ENCODE assay signal across 12 cellular contexts in genomic region chr3:115627180-115628074, GRCh38. TPM values are rescaled to one million over a fixed set of nuclear protein-coding genes. Genes with fewer than 3 reads are reported as not detected.
DNase-seq lines count a peak whose midpoint lies in the region; ATAC-seq and TF ChIP-seq lines count a peak whose summit lies in the region.
"Had no signal": no experiment of that assay in that cellular context is flagged by ENCODE, and none has a peak within 500 bp of the region (broad histone marks: within the 10 kb centered on the region; RNA-seq: fewer than 3 reads in every experiment).

No MANE protein-coding gene starts in this region.

- no peak for TF ChIP-seq POLR2A in lower leg skin (IDR thresholded peaks at IDR 0.05)
- TF ChIP-seq POLR2A in upper lobe of left lung (IDR thresholded peaks at IDR 0.05): no peak

- TF ChIP-seq CTCF in BE2C (IDR thresholded peaks at IDR 0.05; ENCODE audit: low read depth, low read length): 0 out of 2 replicates have a peak, but pooled peaks have one; percentile 10
- TF ChIP-seq CTCF in lower leg skin (IDR thresholded peaks at IDR 0.05): no peak
- no peak for TF ChIP-seq CTCF in upper lobe of left lung (IDR thresholded peaks at IDR 0.05)

- intact Hi-C loops in lower leg skin (cut with DNase I; ENCODE audit: low total_unique reads): no loop called here

- H3K9ac ChIP-seq in HUES48 (ENCODE audit: low read depth, low read length): no peak overlapping the region

- ATAC-seq in GM19328 (IDR thresholded peaks at IDR 0.05; ENCODE audit: unreplicated experiment): peak; percentile 76
- ATAC-seq in HG02840 (IDR thresholded peaks at IDR 0.05; ENCODE audit: low FRiP score, unreplicated experiment): peak; percentile 80
- ATAC-seq in upper lobe of left lung (ENCODE audit: low FRiP score in 2 of 2): no peak
- ATAC-seq: body of pancreas, Panc1 had no signal

- WGBS in lower leg skin, 2 donors: 43 to 48% methylated on average over 3 of the region's 3 CpGs
- WGBS in upper lobe of left lung, 2 donors: 51 to 57% methylated on average over 3 of the region's 3 CpGs

- DNase-seq in BE2C (no peak), NCI-H1417 treated with DMSO at 0.1 percent for 48 hours (lab: John Stamatoyannopoulos, UW) (no peak), lower leg skin (ENCODE audit: low spot score in 2 of 2) (no peak), NOMO-1 (lab: John Stamatoyannopoulos, UW; ENCODE audit: unreplicated experiment in 2 of 2) (no peak), upper lobe of left lung (no peak)
- DNase-seq: activated CD4-positive, alpha-beta T cell treated with anti-CD3 and anti-CD28 coated beads, Interleukin-2, amount 10 ng/mL, durations not matched to agents 24 days and 14 days; body of pancreas had no signal

- H3K36me3 ChIP-seq in BE2C: peaks cover 8% of the 10 kb centered on the region; the same call in 1 of the 2 replicates
- H3K36me3 ChIP-seq in HUES48 (ENCODE audit: control insufficient read depth, insufficient read depth, low read length): no peaks in the 10 kb centered on the region
- H3K36me3 ChIP-seq in upper lobe of left lung: no peaks in the 10 kb centered on the region
- H3K36me3 ChIP-seq: tibial nerve had no signal

- H3K9me3 ChIP-seq in BE2C (no peaks in the 10 kb centered on the region), HUES48 (ENCODE audit: control insufficient read depth, insufficient read depth, low read length) (no peaks in the 10 kb centered on the region), upper lobe of left lung (no peaks in the 10 kb centered on the region)
- H3K9me3 ChIP-seq: body of pancreas, tibial nerve had no signal

- H3K27me3 ChIP-seq in BE2C (no peaks in the 10 kb centered on the region), HUES48 (ENCODE audit: control insufficient read depth, insufficient read depth, low read length) (peaks cover 15% of the 10 kb centered on the region; the same call in 1 of the 2 replicates), upper lobe of left lung (peaks cover 0 to 3% (median 0%) of the 10 kb centered on the region in 4 donors)

- no peak overlapping the region for H3K4me3 ChIP-seq in BE2C (ENCODE audit: low read depth, low read length)
- H3K4me3 ChIP-seq in HUES48 (ENCODE audit: low read depth, low read length): no peak overlapping the region
- H3K4me3 ChIP-seq in lower leg skin (ENCODE audit: low read depth, poor library complexity, severe bottlenecking): no peak overlapping the region
- no peak overlapping the region for H3K4me3 ChIP-seq in upper lobe of left lung
- H3K4me3 ChIP-seq: body of pancreas, tibial nerve had no signal

- H3K4me1 ChIP-seq in BE2C: peaks cover 9% of the 10 kb centered on the region; the same call in 1 of the 2 replicates
- peaks cover 57% of the 10 kb centered on the region for H3K4me1 ChIP-seq in HUES48 (ENCODE audit: control insufficient read depth, insufficient read depth, low read length)
- H3K4me1 ChIP-seq in upper lobe of left lung: peaks cover 0 to 10% (median 4%) of the 10 kb centered on the region in 4 donors

- H3K27ac ChIP-seq in HUES48 (ENCODE audit: low read depth, low read length): peak overlapping the region; percentile 15
- H3K27ac ChIP-seq in upper lobe of left lung: no peak overlapping the region
- H3K27ac ChIP-seq: body of pancreas, tibial nerve had no signal

- TF ChIP-seq EP300 in upper lobe of left lung (IDR thresholded peaks at IDR 0.05): no peak

RNA-seq across cellular contexts. Expression of gene GAP43, which starts 4.1 kb away (rescaled TPM):
- 175 TPM for polyA plus RNA-seq in BE2C (2012; ENCODE audit: insufficient read depth, insufficient read length, low read depth)
- total RNA-seq in lower leg skin: under 1 TPM in 1 of 4 donors, not detected in 3; 0.13 TPM
- under 1 TPM in 1 of 6 donors, not detected in 5; 0.13 TPM for total RNA-seq in upper lobe of left lung
- total RNA-seq: activated CD4-positive, alpha-beta T cell treated with anti-CD3 and anti-CD28 coated beads, Interleukin-2, amount 10 ng/mL, durations not matched to agents 24 days and 14 days had no signal

Comparison
In these comparisons a context has a peak if more than half of its experiments do, and no peak if none do; other contexts are left out.
1. ATAC-seq: peak in GM19328 (single experiment) and HG02840 (single experiment); none in upper lobe of left lung (0 of 2).